1 cellular context compared by ENCODE assay signal in genomic region chr7:74650493-74651135, GRCh38.
TF ChIP-seq lines count a peak whose summit lies in the region.
"Not testable (repeated sequence)": the region's sequence is repeated elsewhere in the genome, so short reads cannot be mapped to it uniquely, and the experiment has no call there.

No MANE protein-coding gene starts in this region.

TF ChIP-seq in K562, 482 proteins besides CTCF, POLR2A, EP300 and RAD21 (continued from another document):
- 0 out of 2 replicates have a peak, but pooled peaks have one; percentile 35 for TF ChIP-seq ZBTB40 (IDR thresholded peaks at IDR 0.05)
- not testable (repeated sequence) for TF ChIP-seq ZBTB40 (CRISPR knock-in tag; IDR thresholded peaks at IDR 0.05)
